In genomic region chr17:73029941-73030340, GRCh38 we compare ENCODE assay signal across 20 cellular contexts.
"Had no signal": no experiment of that assay in that cellular context is flagged by ENCODE, and none has a peak within 500 bp of the region (broad histone marks: within the 10 kb centered on the region; RNA-seq: fewer than 3 reads in every experiment).

No MANE protein-coding gene starts in this region.

- H3K27ac ChIP-seq: colonic mucosa, dorsolateral prefrontal cortex, esophagus squamous epithelium, gastroesophageal sphincter, prostate gland, right atrium auricular region, tibial artery had no signal

- H3K27me3 ChIP-seq: colonic mucosa, dorsolateral prefrontal cortex, esophagus squamous epithelium, gastroesophageal sphincter, right atrium auricular region, tibial artery had no signal

- H3K4me3 Mint-ChIP-seq: activated naive CD8-positive, alpha-beta T cell treated with anti-CD3 and anti-CD28 coated beads for 36 hours; effector memory CD8-positive, alpha-beta T cell; stimulated activated naive CD8-positive, alpha-beta T cell treated with anti-CD3 and anti-CD28 coated beads, Interleukin-15, Interleukin-2, amounts not matched to agents 100 ng/mL and 50 ng/mL, for 24 hours; WTC11 had no signal

- H3K36me3 Mint-ChIP-seq: WTC11 had no signal

- H3K4me3 ChIP-seq: colonic mucosa, dorsolateral prefrontal cortex, esophagus squamous epithelium, gastroesophageal sphincter, mucosa of descending colon, prostate gland, right atrium auricular region, tibial artery had no signal

- H3K27me3 Mint-ChIP-seq: activated naive CD8-positive, alpha-beta T cell treated with anti-CD3 and anti-CD28 coated beads for 36 hours; effector memory CD8-positive, alpha-beta T cell; stimulated activated naive CD8-positive, alpha-beta T cell treated with anti-CD3 and anti-CD28 coated beads, Interleukin-15, Interleukin-2, amounts not matched to agents 100 ng/mL and 50 ng/mL, for 24 hours had no signal

- H3K9me3 ChIP-seq: colonic mucosa, esophagus squamous epithelium, gastroesophageal sphincter, mucosa of descending colon, prostate gland, right atrium auricular region, tibial artery had no signal

- H3K4me1 Mint-ChIP-seq: activated naive CD8-positive, alpha-beta T cell treated with anti-CD3 and anti-CD28 coated beads for 36 hours had no signal

- ATAC-seq: effector memory CD8-positive, alpha-beta T cell; gastroesophageal sphincter; WTC11 had no signal

- H3K9me3 Mint-ChIP-seq: activated naive CD8-positive, alpha-beta T cell treated with anti-CD3 and anti-CD28 coated beads for 36 hours; effector memory CD8-positive, alpha-beta T cell; stimulated activated naive CD8-positive, alpha-beta T cell treated with anti-CD3 and anti-CD28 coated beads, Interleukin-15, Interleukin-2, amounts not matched to agents 100 ng/mL and 50 ng/mL, for 24 hours; WTC11 had no signal

- H3K36me3 ChIP-seq: colonic mucosa, right atrium auricular region had no signal

- DNase-seq: activated naive CD8-positive, alpha-beta T cell treated with anti-CD3 and anti-CD28 coated beads for 36 hours; activated T-cell treated with anti-CD3 and anti-CD28 coated beads, Interleukin-2, amount 50 U/mL, for 1 hour; effector memory CD8-positive, alpha-beta T cell; esophagus squamous epithelium; head of caudate nucleus; islet precursor cell; left colon; mesenchymal stem cell; mucosa of descending colon; stimulated activated CD4-positive, alpha-beta T cell treated with anti-CD3 and anti-CD28 coated beads, Interleukin-12 subunit alpha, Interleukin-12 subunit beta, amount 100 ng/mL, for 4 hours; stimulated activated CD4-positive, alpha-beta T cell treated with anti-CD3 and anti-CD28 coated beads, Interleukin-4, amount 100 ng/mL, for 4 hours; T-helper 9 cell; tibial artery had no signal

- H3K4me1 ChIP-seq: colonic mucosa, gastroesophageal sphincter, prostate gland, tibial artery had no signal

- H3K27ac Mint-ChIP-seq: activated naive CD8-positive, alpha-beta T cell treated with anti-CD3 and anti-CD28 coated beads for 36 hours; effector memory CD8-positive, alpha-beta T cell; stimulated activated naive CD8-positive, alpha-beta T cell treated with anti-CD3 and anti-CD28 coated beads, Interleukin-15, Interleukin-2, amounts not matched to agents 100 ng/mL and 50 ng/mL, for 24 hours; WTC11 had no signal
